Comparison of ENCODE assay signal across 22 cellular contexts in genomic region chr18:35711227-35711626, GRCh38.
DNase-seq lines count a peak whose midpoint lies in the region; ATAC-seq, FAIRE-seq and TF ChIP-seq lines count a peak whose summit lies in the region.
"Had no signal": no experiment of that assay in that cellular context is flagged by ENCODE, and none has a peak within 500 bp of the region (broad histone marks: within the 10 kb centered on the region; RNA-seq: fewer than 3 reads in every experiment).

No MANE protein-coding gene starts in this region.

- H3K56ac ChIP-seq in H1 (replicated peaks; ENCODE audit: insufficient read length, low read depth, low read length), result no peak overlapping the region

- no peak overlapping the region for H3K4ac ChIP-seq in H1 (replicated peaks; ENCODE audit: insufficient read length, low read depth, low read length)

- no peak overlapping the region for H2BK120ac ChIP-seq in H1 (replicated peaks; ENCODE audit: low read depth, low read length)

- POLR2A ChIA-PET in WTC11 (lab: Charles Lee), result no interaction called here
- POLR2A ChIA-PET in H1 (lab: Charles Lee; ENCODE audit: partially characterized antibody), result no interaction called here
- POLR2A ChIA-PET in naive thymus-derived CD8-positive, alpha-beta T cell (lab: Charles Lee), result no interaction called here
- POLR2A ChIA-PET in activated CD4-positive, alpha-beta memory T cell treated with anti-CD3 and anti-CD28 coated beads for 36 hours (lab: Charles Lee), result no interaction called here

- TF ChIP-seq RAD21 in H1 (IDR thresholded peaks at IDR 0.05 in 1 of 2, conservative IDR thresholded peaks at IDR 0.05 in 1 of 2; ENCODE audit: low read depth in 2 of 2, low read length in 2 of 2), result no peak

- 91% methylated on average over 2 of the region's 2 CpGs; no CpG with 5 or more reads in 1 of the 2 experiments for WGBS in H1 (ENCODE audit: extremely low coverage in 1 of 2, insufficient coverage in 1 of 2, insufficient read length in 1 of 2, insufficient replicate concordance in 2 of 2, low coverage in 1 of 2, low lambda C conversion rate in 2 of 2, missing lambda C conversion rate in 1 of 2), 2 experiments

- TF ChIP-seq POLR2A in H1 (IDR thresholded peaks at IDR 0.05; ENCODE audit: control extremely low read depth in 1 of 2, low read depth in 2 of 2, low read length in 2 of 2), result no peak

- FAIRE-seq in GM19239 (lab: Jason Lieb, UNC) (peak; percentile 28), H1 (lab: Jason Lieb, UNC) (peak; percentile 32), islet of Langerhans (lab: Jason Lieb, UNC) (peak; percentile 24)
- FAIRE-seq: A204.1, GM12891, GM18507 had no signal

- no peak overlapping the region for H3K9ac ChIP-seq in H1 (replicated peaks in 1 of 4; ENCODE audit: extremely low read depth in 1 of 4, low read depth in 3 of 4, low read length in 3 of 4)

- H2BK5ac ChIP-seq in H1 (ENCODE audit: low read depth, low read length), result no peak overlapping the region

- H3K9me3 Mint-ChIP-seq in WTC11, result peaks cover 6% of the 10 kb centered on the region
- H3K9me3 Mint-ChIP-seq in naive thymus-derived CD8-positive, alpha-beta T cell, result peaks cover 0 to 19% (median 5%) of the 10 kb centered on the region in 9 donors
- H3K9me3 Mint-ChIP-seq in activated CD4-positive, alpha-beta memory T cell treated with anti-CD3 and anti-CD28 coated beads for 36 hours, result peaks cover 3% of the 10 kb centered on the region

- H2AK5ac ChIP-seq in H1 (ENCODE audit: low read depth, low read length), result no peak overlapping the region

- no peak overlapping the region for H2BK15ac ChIP-seq in H1 (ENCODE audit: low read length)

- H3K79me2 ChIP-seq in H1 (ENCODE audit: control insufficient read depth in 1 of 2, insufficient read depth in 2 of 2, low read length in 2 of 2), result no peaks in the 10 kb centered on the region

- peaks cover 0 to 2% (median 0%) of the 10 kb centered on the region in 4 experiments; a peak in 1 of 7 replicates for H3K4me1 ChIP-seq in H1 (replicated peaks in 1 of 4; ENCODE audit: control insufficient read depth in 3 of 4, insufficient read depth in 4 of 4, low read length in 3 of 4)
- H3K4me1 ChIP-seq: BE2C, HAP-1 had no signal

- no peaks in the 10 kb centered on the region for H3K9me3 ChIP-seq in H1 (ENCODE audit: insufficient read depth in 2 of 2, low read depth in 1 of 2, low read length in 1 of 2)
- H3K9me3 ChIP-seq: BE2C, HAP-1 had no signal

- H3K27me3 Mint-ChIP-seq in WTC11 (ENCODE audit: low read depth), result no peaks in the 10 kb centered on the region
- no peaks in the 10 kb centered on the region for H3K27me3 Mint-ChIP-seq in naive thymus-derived CD8-positive, alpha-beta T cell
- H3K27me3 Mint-ChIP-seq in activated CD4-positive, alpha-beta memory T cell treated with anti-CD3 and anti-CD28 coated beads for 36 hours, result no peaks in the 10 kb centered on the region
- H3K27me3 Mint-ChIP-seq: CD4-positive, CD25-positive, alpha-beta regulatory T cell; CD8-positive, alpha-beta memory T cell had no signal

- no peak overlapping the region for H4K91ac ChIP-seq in H1 (replicated peaks; ENCODE audit: insufficient read length, low read length)

- H3K4me3 ChIP-seq in H1 (ENCODE audit: extremely low read depth in 1 of 4, insufficient read depth in 2 of 4, low read depth in 3 of 4, low read length in 4 of 4), result no peak overlapping the region
- H3K4me3 ChIP-seq: HAP-1 had no signal

- no peak overlapping the region for H4K8ac ChIP-seq in H1 (ENCODE audit: extremely low read depth, insufficient read depth, low read length)

- H3K23ac ChIP-seq in H1 (ENCODE audit: insufficient read length), result no peak overlapping the region

- H3K4me2 ChIP-seq in H1 (ENCODE audit: insufficient read depth in 1 of 2, low read depth in 2 of 2, low read length in 2 of 2), result no peak overlapping the region

- TF ChIP-seq CTCF in WTC11 (IDR thresholded peaks at IDR 0.05), result no peak
- TF ChIP-seq CTCF in H1 (IDR thresholded peaks at IDR 0.05; ENCODE audit: control extremely low read depth in 1 of 3, insufficient read depth in 1 of 3, low read depth in 1 of 3, low read length in 3 of 3), result no peak

- no peak overlapping the region for H3K14ac ChIP-seq in H1 (ENCODE audit: insufficient read length)

- no peaks in the 10 kb centered on the region for H3K36me3 Mint-ChIP-seq in WTC11
- H3K36me3 Mint-ChIP-seq in naive thymus-derived CD8-positive, alpha-beta T cell, result peaks cover 31 to 63% (median 53%) of the 10 kb centered on the region in 3 donors
- peaks cover 38% of the 10 kb centered on the region for H3K36me3 Mint-ChIP-seq in activated CD4-positive, alpha-beta memory T cell treated with anti-CD3 and anti-CD28 coated beads for 36 hours

- no peak overlapping the region for H3K27ac ChIP-seq in H1 (ENCODE audit: low read depth, low read length)

- no peak overlapping the region for H3K27ac Mint-ChIP-seq in WTC11
- H3K27ac Mint-ChIP-seq in naive thymus-derived CD8-positive, alpha-beta T cell, result peak overlapping the region in 1 of 10 donors; percentile 7
- H3K27ac Mint-ChIP-seq in activated CD4-positive, alpha-beta memory T cell treated with anti-CD3 and anti-CD28 coated beads for 36 hours, result no peak overlapping the region
- H3K27ac Mint-ChIP-seq: CD4-positive, CD25-positive, alpha-beta regulatory T cell; CD8-positive, alpha-beta memory T cell had no signal

- H3K4me1 Mint-ChIP-seq in WTC11, result peaks cover 17% of the 10 kb centered on the region
- no peaks in the 10 kb centered on the region for H3K4me1 Mint-ChIP-seq in naive thymus-derived CD8-positive, alpha-beta T cell
- H3K4me1 Mint-ChIP-seq in activated CD4-positive, alpha-beta memory T cell treated with anti-CD3 and anti-CD28 coated beads for 36 hours (ENCODE audit: low read depth), result no peaks in the 10 kb centered on the region
- H3K4me1 Mint-ChIP-seq: CD4-positive, CD25-positive, alpha-beta regulatory T cell; CD8-positive, alpha-beta memory T cell had no signal

- H4K20me1 ChIP-seq in H1 (replicated peaks in 1 of 2; ENCODE audit: control insufficient read depth in 1 of 2, insufficient read depth in 2 of 2, low read length in 2 of 2), result no peaks in the 10 kb centered on the region

- intact Hi-C loops in activated CD4-positive, alpha-beta memory T cell treated with anti-CD3 and anti-CD28 coated beads for 36 hours (cut with micrococcal nuclease), result no loop called here

- no peak overlapping the region for H2BK12ac ChIP-seq in H1 (ENCODE audit: low read depth, low read length)

- CTCF ChIA-PET in WTC11 (lab: Charles Lee), result no interaction called here
- CTCF ChIA-PET in H1 (lab: Charles Lee; ENCODE audit: partially characterized antibody), result no interaction called here
- CTCF ChIA-PET in activated CD4-positive, alpha-beta memory T cell treated with anti-CD3 and anti-CD28 coated beads for 36 hours (lab: Charles Lee), result no interaction called here

- ATAC-seq in WTC11, result no peak
- ATAC-seq in naive thymus-derived CD8-positive, alpha-beta T cell, result no peak

- H3K4me3 Mint-ChIP-seq in WTC11, result no peak overlapping the region
- no peak overlapping the region for H3K4me3 Mint-ChIP-seq in naive thymus-derived CD8-positive, alpha-beta T cell
- H3K4me3 Mint-ChIP-seq in activated CD4-positive, alpha-beta memory T cell treated with anti-CD3 and anti-CD28 coated beads for 36 hours, result no peak overlapping the region
- H3K4me3 Mint-ChIP-seq: CD4-positive, CD25-positive, alpha-beta regulatory T cell; CD8-positive, alpha-beta memory T cell had no signal

- no peaks in the 10 kb centered on the region for H3K79me1 ChIP-seq in H1 (ENCODE audit: low read depth, low read length)

- no peak overlapping the region for H3K18ac ChIP-seq in H1 (ENCODE audit: extremely low read depth, low read length)

- H3K27me3 ChIP-seq in H1 (replicated peaks in 1 of 4; ENCODE audit: control insufficient read depth in 3 of 4, extremely low read depth in 1 of 4, insufficient read depth in 3 of 4, low read length in 3 of 4), result no peaks in the 10 kb centered on the region
- H3K27me3 ChIP-seq: BE2C had no signal

- no peaks in the 10 kb centered on the region for H3K23me2 ChIP-seq in H1 (ENCODE audit: low read depth, low read length)

- DNase-seq in GM19239 (ENCODE audit: insufficient read length, low spot score), result no peak
- no peak for DNase-seq in WTC11 (ENCODE audit: low spot score)
- no peak for DNase-seq in H1 (ENCODE audit: low read depth in 1 of 2, low spot score in 2 of 2)
- no peak for DNase-seq in HK-2 (ENCODE audit: unreplicated experiment)
- DNase-seq in naive thymus-derived CD8-positive, alpha-beta T cell, result no peak
- no peak for DNase-seq in activated CD4-positive, alpha-beta memory T cell treated with anti-CD3 and anti-CD28 coated beads for 36 hours
- DNase-seq: ACHN; BE2C; C1 segment of cervical spinal cord; CD4-positive, CD25-positive, alpha-beta regulatory T cell; CD8-positive, alpha-beta memory T cell; COR-L47; DMS 273 treated with DMSO at 0.1 percent for 48 hours; DMS53; DND-41; EL; GOT3 had no signal

- H2BK20ac ChIP-seq in H1 (ENCODE audit: low read length), result no peak overlapping the region

- no peak overlapping the region for H4K5ac ChIP-seq in H1 (ENCODE audit: insufficient read length, low read depth, low read length)

- TF ChIP-seq EP300 in H1 (IDR thresholded peaks at IDR 0.05; ENCODE audit: borderline replicate concordance in 1 of 2, low read depth in 2 of 2, low read length in 2 of 2), result no peak

- no peak overlapping the region for H2AFZ ChIP-seq in H1 (ENCODE audit: low read length)

- peaks cover 0 to 12% (median 0%) of the 10 kb centered on the region in 4 experiments; a peak in 1 of 8 replicates for H3K36me3 ChIP-seq in H1 (ENCODE audit: control insufficient read depth in 2 of 4, insufficient read depth in 4 of 4, low read length in 3 of 4)
- H3K36me3 ChIP-seq: BE2C, HAP-1 had no signal

TF ChIP-seq in WTC11, 78 proteins besides CTCF, POLR2A, EP300 and RAD21:
- no peak for TF ChIP-seq FOXJ3 (CRISPR knock-in tag; IDR thresholded peaks at IDR 0.05; ENCODE audit: borderline replicate concordance)
- TF ChIP-seq GABPB1 (CRISPR knock-in tag; IDR thresholded peaks at IDR 0.05), result 0 out of 2 replicates have a peak, but pooled peaks have one; percentile 17

TF ChIP-seq in H1, 55 proteins besides CTCF, POLR2A, EP300 and RAD21 (continues in another document):
- no peak for TF ChIP-seq YY1 (IDR thresholded peaks at IDR 0.05; ENCODE audit: low read depth, low read length)
- no peak for TF ChIP-seq NRF1 (IDR thresholded peaks at IDR 0.05; ENCODE audit: low read depth, low read length)
- no peak for TF ChIP-seq KDM4A (IDR thresholded peaks at IDR 0.05; ENCODE audit: low read depth, low read length, severe bottlenecking)
- no peak for TF ChIP-seq CHD1 (IDR thresholded peaks at IDR 0.05; ENCODE audit: low read depth, low read length)
- no peak for TF ChIP-seq RBBP5 (IDR thresholded peaks at IDR 0.05; ENCODE audit: borderline replicate concordance, low read depth, low read length)
- TF ChIP-seq E2F6 (IDR thresholded peaks at IDR 0.05), result no peak
- no peak for TF ChIP-seq CBX8 (IDR thresholded peaks at IDR 0.05; ENCODE audit: borderline replicate concordance, low read depth, low read length)
- TF ChIP-seq CHD2 (IDR thresholded peaks at IDR 0.05; ENCODE audit: low read length), result no peak
